18 cellular contexts compared by ENCODE assay signal in the genomic region with DNA sequence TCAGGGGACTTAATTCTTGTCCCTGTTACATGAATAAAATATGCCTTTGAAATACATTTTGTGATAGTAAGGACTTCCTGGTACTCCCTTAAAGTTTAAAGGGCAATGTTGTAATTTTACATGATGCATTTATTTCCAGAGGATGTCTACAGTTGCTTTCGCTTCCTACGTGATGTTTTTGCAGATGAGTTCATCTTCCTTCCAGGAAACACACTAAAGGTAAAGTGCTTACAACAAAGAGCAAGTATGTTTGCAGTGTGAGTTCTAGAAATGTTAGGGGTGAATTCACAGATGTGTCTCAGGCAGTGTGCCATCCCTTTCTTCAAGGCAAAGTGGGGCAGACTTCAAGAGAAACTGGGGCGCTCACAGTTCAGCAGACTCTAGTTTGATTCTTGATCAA. TPM values are rescaled to one million over a fixed set of nuclear protein-coding genes. Genes with fewer than 3 reads are reported as not detected.
DNase-seq lines count a peak whose midpoint lies in the region; ATAC-seq and TF ChIP-seq lines count a peak whose summit lies in the region.
"Had no signal": no experiment of that assay in that cellular context is flagged by ENCODE, and none has a peak within 500 bp of the region (broad histone marks: within the 10 kb centered on the region; RNA-seq: fewer than 3 reads in every experiment).

No MANE protein-coding gene starts in this region.

- peak overlapping the region; percentile 10 for H3K4me3 Mint-ChIP-seq in activated CD4-positive, alpha-beta T cell treated with anti-CD3 and anti-CD28 coated beads, Interleukin-2, amount 10 ng/mL, durations not matched to agents 7 days and 5 days
- no peak overlapping the region for H3K4me3 Mint-ChIP-seq in CD4-positive, alpha-beta T cell
- peak overlapping the region; percentile 22 for H3K4me3 Mint-ChIP-seq in activated naive CD8-positive, alpha-beta T cell treated with anti-CD3 and anti-CD28 coated beads for 36 hours
- H3K4me3 Mint-ChIP-seq in nephron progenitor cell: no peak overlapping the region
- H3K4me3 Mint-ChIP-seq: CD14-positive monocyte; effector memory CD8-positive, alpha-beta T cell had no signal

- H3K27ac ChIP-seq in CD4-positive, alpha-beta T cell (ENCODE audit: low read depth, low read length): no peak overlapping the region
- H3K27ac ChIP-seq: sigmoid colon, SJCRH30 had no signal

- peaks cover 32% of the 10 kb centered on the region for H3K4me1 Mint-ChIP-seq in activated CD4-positive, alpha-beta T cell treated with anti-CD3 and anti-CD28 coated beads, Interleukin-2, amount 10 ng/mL, durations not matched to agents 7 days and 5 days
- peaks cover 5% of the 10 kb centered on the region for H3K4me1 Mint-ChIP-seq in CD4-positive, alpha-beta T cell (ENCODE audit: low read depth)
- peaks cover 28% of the 10 kb centered on the region for H3K4me1 Mint-ChIP-seq in activated naive CD8-positive, alpha-beta T cell treated with anti-CD3 and anti-CD28 coated beads for 36 hours
- no peaks in the 10 kb centered on the region for H3K4me1 Mint-ChIP-seq in nephron progenitor cell
- H3K4me1 Mint-ChIP-seq: CD14-positive monocyte had no signal

- peak; percentile 26 for ATAC-seq in CD4-positive, alpha-beta T cell (ENCODE audit: poor library complexity)
- ATAC-seq in HG02870 (IDR thresholded peaks at IDR 0.05; ENCODE audit: unreplicated experiment): no peak
- ATAC-seq: effector memory CD8-positive, alpha-beta T cell had no signal

- H3K9me3 Mint-ChIP-seq in activated CD4-positive, alpha-beta T cell treated with anti-CD3 and anti-CD28 coated beads, Interleukin-2, amount 10 ng/mL, durations not matched to agents 7 days and 5 days: no peaks in the 10 kb centered on the region
- no peaks in the 10 kb centered on the region for H3K9me3 Mint-ChIP-seq in CD4-positive, alpha-beta T cell
- no peaks in the 10 kb centered on the region for H3K9me3 Mint-ChIP-seq in activated naive CD8-positive, alpha-beta T cell treated with anti-CD3 and anti-CD28 coated beads for 36 hours
- no peaks in the 10 kb centered on the region for H3K9me3 Mint-ChIP-seq in nephron progenitor cell
- H3K9me3 Mint-ChIP-seq: CD14-positive monocyte; effector memory CD8-positive, alpha-beta T cell had no signal

- POLR2A ChIA-PET in activated CD4-positive, alpha-beta T cell treated with anti-CD3 and anti-CD28 coated beads, Interleukin-2, amount 10 ng/mL, durations not matched to agents 7 days and 5 days (lab: Charles Lee): no interaction called here
- POLR2A ChIA-PET in CD4-positive, alpha-beta T cell (lab: Charles Lee): interaction anchor here (0.7 kb wide), 1 partner anchor 456 kb away, joined by 3 read pairs; no protein-coding TSS in a partner anchor

- peak; percentile 28 for DNase-seq in activated CD4-positive, alpha-beta T cell treated with anti-CD3 and anti-CD28 coated beads, Interleukin-2, amount 10 ng/mL, durations not matched to agents 7 days and 5 days
- no peak for DNase-seq in activated CD4-positive, alpha-beta T cell treated with anti-CD3 and anti-CD28 coated beads for 1 hour
- DNase-seq in CD4-positive, alpha-beta T cell: peak in 1 of 10 experiments; percentile 5
- DNase-seq in activated naive CD8-positive, alpha-beta T cell treated with anti-CD3 and anti-CD28 coated beads for 36 hours: no peak
- DNase-seq in nephron progenitor cell: no peak
- DNase-seq in SKM-1 treated with dmso at 0.1 percent for 144 hours (lab: John Stamatoyannopoulos, UW; ENCODE audit: unreplicated experiment): no peak
- DNase-seq in germinal center (ENCODE audit: low spot score): no peak
- DNase-seq: amygdala; DMS79; effector memory CD8-positive, alpha-beta T cell; glutamatergic neuron; KBM-7; NCI-H187; NCI-H226; sigmoid colon; SJCRH30 had no signal

- no peaks in the 10 kb centered on the region for H3K27me3 Mint-ChIP-seq in activated CD4-positive, alpha-beta T cell treated with anti-CD3 and anti-CD28 coated beads, Interleukin-2, amount 10 ng/mL, durations not matched to agents 7 days and 5 days
- H3K27me3 Mint-ChIP-seq in CD4-positive, alpha-beta T cell: no peaks in the 10 kb centered on the region
- H3K27me3 Mint-ChIP-seq in activated naive CD8-positive, alpha-beta T cell treated with anti-CD3 and anti-CD28 coated beads for 36 hours: no peaks in the 10 kb centered on the region
- H3K27me3 Mint-ChIP-seq in nephron progenitor cell (ENCODE audit: low read depth, poor library complexity): no peaks in the 10 kb centered on the region
- H3K27me3 Mint-ChIP-seq: effector memory CD8-positive, alpha-beta T cell had no signal

- peak overlapping the region; percentile 95 for H3K27ac Mint-ChIP-seq in activated CD4-positive, alpha-beta T cell treated with anti-CD3 and anti-CD28 coated beads, Interleukin-2, amount 10 ng/mL, durations not matched to agents 7 days and 5 days
- H3K27ac Mint-ChIP-seq in CD4-positive, alpha-beta T cell: peak overlapping the region; percentile 87
- peak overlapping the region; percentile 98 for H3K27ac Mint-ChIP-seq in activated naive CD8-positive, alpha-beta T cell treated with anti-CD3 and anti-CD28 coated beads for 36 hours
- H3K27ac Mint-ChIP-seq in nephron progenitor cell: peak overlapping the region; percentile 40

- H3K9me3 ChIP-seq in CD4-positive, alpha-beta T cell (ENCODE audit: control insufficient read depth, low read length): no peaks in the 10 kb centered on the region
- H3K9me3 ChIP-seq: sigmoid colon, SJCRH30 had no signal

- CTCF ChIA-PET in activated CD4-positive, alpha-beta T cell treated with anti-CD3 and anti-CD28 coated beads, Interleukin-2, amount 10 ng/mL, durations not matched to agents 7 days and 5 days (lab: Charles Lee): no interaction called here
- CTCF ChIA-PET in CD4-positive, alpha-beta T cell (lab: Charles Lee): no interaction called here

- no peaks in the 10 kb centered on the region for H3K27me3 ChIP-seq in CD4-positive, alpha-beta T cell (ENCODE audit: control insufficient read depth, insufficient read depth, low read length)
- H3K27me3 ChIP-seq: sigmoid colon, SJCRH30 had no signal

- TF ChIP-seq CTCF in CD4-positive, alpha-beta T cell (IDR thresholded peaks at IDR 0.05): no peak
- TF ChIP-seq CTCF in nephron progenitor cell (IDR thresholded peaks at IDR 0.05): no peak

- H3K36me3 Mint-ChIP-seq in activated CD4-positive, alpha-beta T cell treated with anti-CD3 and anti-CD28 coated beads, Interleukin-2, amount 10 ng/mL, durations not matched to agents 7 days and 5 days (ENCODE audit: low read depth): peaks cover 62% of the 10 kb centered on the region
- peaks cover 86% of the 10 kb centered on the region for H3K36me3 Mint-ChIP-seq in CD4-positive, alpha-beta T cell (ENCODE audit: low read depth)
- H3K36me3 Mint-ChIP-seq in activated naive CD8-positive, alpha-beta T cell treated with anti-CD3 and anti-CD28 coated beads for 36 hours: peaks cover 47% of the 10 kb centered on the region
- H3K36me3 Mint-ChIP-seq in nephron progenitor cell (ENCODE audit: low read depth): peaks cover 77% of the 10 kb centered on the region

- intact Hi-C loops in CD4-positive, alpha-beta T cell (cut with DNase I, micrococcal nuclease): no loop called here

RNA-seq across cellular contexts. Expression of a gene that starts 31.2 kb away (rescaled TPM):
- total RNA-seq in activated CD4-positive, alpha-beta T cell treated with anti-CD3 and anti-CD28 coated beads, Interleukin-2, amount 10 ng/mL, durations not matched to agents 7 days and 5 days: 10 to 100 TPM; 38.6 to 40.1 TPM
- total RNA-seq in CD4-positive, alpha-beta T cell: 10 to 100 TPM; 11.8 to 12.8 TPM
- total RNA-seq in activated naive CD8-positive, alpha-beta T cell treated with anti-CD3 and anti-CD28 coated beads for 36 hours: 10 to 100 TPM; 55.9 to 57.3 TPM

Comparison
In these comparisons a context has a peak if more than half of its experiments do, and no peak if none do; other contexts are left out.
1. H3K27ac Mint-ChIP-seq: peak in every context shown above with its lines; median percentile 98 in activated naive CD8-positive, alpha-beta T cell treated with anti-CD3 and anti-CD28 coated beads for 36 hours; 95 in activated CD4-positive, alpha-beta T cell treated with anti-CD3 and anti-CD28 coated beads, Interleukin-2, amount 10 ng/mL, durations not matched to agents 7 days and 5 days; 87 in CD4-positive, alpha-beta T cell; 40 in nephron progenitor cell.
2. H3K4me3 Mint-ChIP-seq: peak in activated CD4-positive, alpha-beta T cell treated with anti-CD3 and anti-CD28 coated beads, Interleukin-2, amount 10 ng/mL, durations not matched to agents 7 days and 5 days (single experiment) and activated naive CD8-positive, alpha-beta T cell treated with anti-CD3 and anti-CD28 coated beads for 36 hours (single experiment); none in CD4-positive, alpha-beta T cell (single experiment) and nephron progenitor cell (single experiment).